Comparison of ENCODE assay signal across 1 cellular context in the genomic region with DNA sequence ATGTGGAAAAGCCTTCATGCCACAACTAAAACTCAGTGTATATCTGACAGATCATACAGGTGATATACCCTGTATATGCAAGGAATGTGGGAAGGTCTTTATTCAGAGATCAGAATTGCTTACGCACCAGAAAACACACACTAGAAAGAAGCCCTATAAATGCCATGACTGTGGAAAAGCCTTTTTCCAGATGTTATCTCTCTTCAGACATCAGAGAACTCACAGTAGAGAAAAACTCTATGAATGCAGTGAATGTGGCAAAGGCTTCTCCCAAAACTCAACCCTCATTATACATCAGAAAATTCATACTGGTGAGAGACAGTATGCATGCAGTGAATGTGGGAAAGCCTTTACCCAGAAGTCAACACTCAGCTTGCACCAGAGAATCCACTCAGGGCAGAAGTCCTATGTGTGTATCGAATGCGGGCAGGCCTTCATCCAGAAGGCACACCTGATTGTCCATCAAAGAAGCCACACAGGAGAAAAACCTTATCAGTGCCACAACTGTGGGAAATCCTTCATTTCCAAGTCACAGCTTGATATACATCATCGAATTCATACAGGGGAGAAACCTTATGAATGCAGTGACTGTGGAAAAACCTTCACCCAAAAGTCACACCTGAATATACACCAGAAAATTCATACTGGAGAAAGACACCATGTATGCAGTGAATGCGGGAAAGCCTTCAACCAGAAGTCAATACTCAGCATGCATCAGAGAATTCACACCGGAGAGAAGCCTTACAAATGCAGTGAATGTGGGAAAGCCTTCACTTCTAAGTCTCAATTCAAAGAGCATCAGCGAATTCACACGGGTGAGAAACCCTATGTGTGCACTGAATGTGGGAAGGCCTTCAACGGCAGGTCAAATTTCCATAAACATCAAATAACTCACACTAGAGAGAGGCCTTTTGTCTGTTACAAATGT.
TF ChIP-seq lines count a peak whose summit lies in the region.

No MANE protein-coding gene starts in this region.

TF ChIP-seq in HEK293, 187 proteins besides CTCF, POLR2A, EP300 and RAD21 (continued from another document):
- TF ChIP-seq ZNF274 (IDR thresholded peaks at IDR 0.05; ENCODE audit: low read length) (no peak), ZNF274 (tag by site-specific recombination; IDR thresholded peaks at IDR 0.05; ENCODE audit: borderline replicate concordance) (peak; percentile 27; the same call in 1 of the 2 replicates), ZNF544 (tag by site-specific recombination; IDR thresholded peaks at IDR 0.05) (no peak), SETDB1 (IDR thresholded peaks at IDR 0.05; ENCODE audit: insufficient read length, low read length) (peak; percentile 93)
- TF ChIP-seq, protein P1, sequence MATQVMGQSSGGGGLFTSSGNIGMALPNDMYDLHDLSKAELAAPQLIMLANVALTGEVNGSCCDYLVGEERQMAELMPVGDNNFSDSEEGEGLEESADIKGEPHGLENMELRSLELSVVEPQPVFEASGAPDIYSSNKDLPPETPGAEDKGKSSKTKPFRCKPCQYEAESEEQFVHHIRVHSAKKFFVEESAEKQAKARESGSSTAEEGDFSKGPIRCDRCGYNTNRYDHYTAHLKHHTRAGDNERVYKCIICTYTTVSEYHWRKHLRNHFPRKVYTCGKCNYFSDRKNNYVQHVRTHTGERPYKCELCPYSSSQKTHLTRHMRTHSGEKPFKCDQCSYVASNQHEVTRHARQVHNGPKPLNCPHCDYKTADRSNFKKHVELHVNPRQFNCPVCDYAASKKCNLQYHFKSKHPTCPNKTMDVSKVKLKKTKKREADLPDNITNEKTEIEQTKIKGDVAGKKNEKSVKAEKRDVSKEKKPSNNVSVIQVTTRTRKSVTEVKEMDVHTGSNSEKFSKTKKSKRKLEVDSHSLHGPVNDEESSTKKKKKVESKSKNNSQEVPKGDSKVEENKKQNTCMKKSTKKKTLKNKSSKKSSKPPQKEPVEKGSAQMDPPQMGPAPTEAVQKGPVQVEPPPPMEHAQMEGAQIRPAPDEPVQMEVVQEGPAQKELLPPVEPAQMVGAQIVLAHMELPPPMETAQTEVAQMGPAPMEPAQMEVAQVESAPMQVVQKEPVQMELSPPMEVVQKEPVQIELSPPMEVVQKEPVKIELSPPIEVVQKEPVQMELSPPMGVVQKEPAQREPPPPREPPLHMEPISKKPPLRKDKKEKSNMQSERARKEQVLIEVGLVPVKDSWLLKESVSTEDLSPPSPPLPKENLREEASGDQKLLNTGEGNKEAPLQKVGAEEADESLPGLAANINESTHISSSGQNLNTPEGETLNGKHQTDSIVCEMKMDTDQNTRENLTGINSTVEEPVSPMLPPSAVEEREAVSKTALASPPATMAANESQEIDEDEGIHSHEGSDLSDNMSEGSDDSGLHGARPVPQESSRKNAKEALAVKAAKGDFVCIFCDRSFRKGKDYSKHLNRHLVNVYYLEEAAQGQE (tag by site-specific recombination; IDR thresholded peaks at IDR 0.05) = no peak
